In genomic region chr18:77016133-77016839, GRCh38 we compare ENCODE assay signal across 28 cellular contexts.
DNase-seq lines count a peak whose midpoint lies in the region; ATAC-seq, FAIRE-seq and TF ChIP-seq lines count a peak whose summit lies in the region.
"Had no signal": no experiment of that assay in that cellular context is flagged by ENCODE, and none has a peak within 500 bp of the region (broad histone marks: within the 10 kb centered on the region; RNA-seq: fewer than 3 reads in every experiment).

No MANE protein-coding gene starts in this region.

- intact Hi-C loops in thyroid gland (cut with DNase I) = no loop called here
- intact Hi-C loops in naive thymus-derived CD4-positive, alpha-beta T cell (cut with micrococcal nuclease) = no loop called here

- H3K9me3 ChIP-seq in thyroid gland = no peaks in the 10 kb centered on the region
- no peaks in the 10 kb centered on the region for H3K9me3 ChIP-seq in naive thymus-derived CD4-positive, alpha-beta T cell (ENCODE audit: control insufficient read depth in 2 of 3, low read length in 3 of 3)
- H3K9me3 ChIP-seq: colonic mucosa, heart left ventricle, tibial artery had no signal

- H3K4me1 Mint-ChIP-seq in activated T-cell treated with anti-CD3 and anti-CD28 coated beads, Interleukin-2, amount 50 U/mL, for 24 hours (ENCODE audit: low read depth) = peaks cover 17% of the 10 kb centered on the region
- peaks cover 8% of the 10 kb centered on the region for H3K4me1 Mint-ChIP-seq in activated T-cell treated with anti-CD3 and anti-CD28 coated beads, Interleukin-2, amount 50 U/mL, for 72 hours (ENCODE audit: low read depth)
- H3K4me1 Mint-ChIP-seq in naive thymus-derived CD8-positive, alpha-beta T cell = peaks cover 22 to 57% (median 31%) of the 10 kb centered on the region in 4 donors
- H3K4me1 Mint-ChIP-seq in naive thymus-derived CD4-positive, alpha-beta T cell = peaks cover 19 to 57% (median 29%) of the 10 kb centered on the region in 7 donors

- H3K27ac Mint-ChIP-seq in activated T-cell treated with anti-CD3 and anti-CD28 coated beads, Interleukin-2, amount 50 U/mL, for 24 hours = peak overlapping the region; percentile 77
- H3K27ac Mint-ChIP-seq in activated T-cell treated with anti-CD3 and anti-CD28 coated beads, Interleukin-2, amount 50 U/mL, for 72 hours = no peak overlapping the region
- H3K27ac Mint-ChIP-seq in naive thymus-derived CD8-positive, alpha-beta T cell = peak overlapping the region in 7 of 10 donors; percentile 22 to 84 (median 66)
- peak overlapping the region in 3 of 9 donors; percentile 4 to 40 (median 27) for H3K27ac Mint-ChIP-seq in naive thymus-derived CD4-positive, alpha-beta T cell
- H3K27ac Mint-ChIP-seq: stimulated activated naive CD8-positive, alpha-beta T cell treated with anti-CD3 and anti-CD28 coated beads, Interleukin-15, Interleukin-2, amounts not matched to agents 100 ng/mL and 50 ng/mL, for 24 hours; T-helper 1 cell treated with Interleukin-12 subunit alpha and Interleukin-12 subunit beta and Interleukin-4 antibody, amounts not matched to agents 30 μg/mL and 1 μg/mL, for 36 hours had no signal

- CTCF ChIA-PET in naive thymus-derived CD4-positive, alpha-beta T cell (lab: Charles Lee) = interaction anchor here (0.8 to 1.1 kb wide), 2 partner anchors 107 to 195 kb away, joined by 3 read pairs; no protein-coding TSS in a partner anchor

- no peaks in the 10 kb centered on the region for H3K9me3 Mint-ChIP-seq in activated T-cell treated with anti-CD3 and anti-CD28 coated beads, Interleukin-2, amount 50 U/mL, for 24 hours
- H3K9me3 Mint-ChIP-seq in activated T-cell treated with anti-CD3 and anti-CD28 coated beads, Interleukin-2, amount 50 U/mL, for 72 hours = peaks cover 4% of the 10 kb centered on the region in 2 donors
- peaks cover 0 to 8% (median 0%) of the 10 kb centered on the region in 9 donors for H3K9me3 Mint-ChIP-seq in naive thymus-derived CD8-positive, alpha-beta T cell
- H3K9me3 Mint-ChIP-seq in naive thymus-derived CD4-positive, alpha-beta T cell = peaks cover 0 to 8% (median 0%) of the 10 kb centered on the region in 11 donors
- H3K9me3 Mint-ChIP-seq: CD4-positive, alpha-beta T cell; stimulated activated naive CD8-positive, alpha-beta T cell treated with anti-CD3 and anti-CD28 coated beads, Interleukin-15, Interleukin-2, amounts not matched to agents 100 ng/mL and 50 ng/mL, for 24 hours; T-helper 1 cell treated with Interleukin-12 subunit alpha and Interleukin-12 subunit beta and Interleukin-4 antibody, amounts not matched to agents 30 μg/mL and 1 μg/mL, for 36 hours had no signal

- no peak overlapping the region for H3K4me3 Mint-ChIP-seq in activated T-cell treated with anti-CD3 and anti-CD28 coated beads, Interleukin-2, amount 50 U/mL, for 24 hours
- no peak overlapping the region for H3K4me3 Mint-ChIP-seq in activated T-cell treated with anti-CD3 and anti-CD28 coated beads, Interleukin-2, amount 50 U/mL, for 72 hours
- no peak overlapping the region for H3K4me3 Mint-ChIP-seq in naive thymus-derived CD8-positive, alpha-beta T cell
- H3K4me3 Mint-ChIP-seq in naive thymus-derived CD4-positive, alpha-beta T cell = no peak overlapping the region
- H3K4me3 Mint-ChIP-seq: CD4-positive, alpha-beta T cell; stimulated activated naive CD8-positive, alpha-beta T cell treated with anti-CD3 and anti-CD28 coated beads, Interleukin-15, Interleukin-2, amounts not matched to agents 100 ng/mL and 50 ng/mL, for 24 hours; T-helper 1 cell treated with Interleukin-12 subunit alpha and Interleukin-12 subunit beta and Interleukin-4 antibody, amounts not matched to agents 30 μg/mL and 1 μg/mL, for 36 hours had no signal

- peak overlapping the region in 2 of 3 donors; percentile 21 to 57 for H3K27ac ChIP-seq in thyroid gland
- H3K27ac ChIP-seq in naive thymus-derived CD4-positive, alpha-beta T cell (ENCODE audit: low read depth, low read length) = no peak overlapping the region
- H3K27ac ChIP-seq: colonic mucosa, heart left ventricle, RWPE1, SK-N-MC, tibial artery had no signal

- no peak for ATAC-seq in activated T-cell treated with anti-CD3 and anti-CD28 coated beads, Interleukin-2, amount 50 U/mL, for 72 hours (replicated peaks in 1 of 2)
- ATAC-seq in naive thymus-derived CD8-positive, alpha-beta T cell = no peak
- ATAC-seq in naive thymus-derived CD4-positive, alpha-beta T cell = no peak
- ATAC-seq: heart left ventricle had no signal

- H3K36me3 ChIP-seq in bronchial epithelial cell (ENCODE audit: control insufficient read depth, insufficient read depth, low read length) (peaks cover 12% of the 10 kb centered on the region), thyroid gland (peaks cover 0 to 4% of the 10 kb centered on the region in 2 donors)
- H3K36me3 ChIP-seq in naive thymus-derived CD4-positive, alpha-beta T cell (ENCODE audit: control insufficient read depth in 2 of 3, insufficient read depth in 3 of 3, low read length in 3 of 3) = peaks cover 0 to 60% (median 0%) of the 10 kb centered on the region in 3 experiments
- H3K36me3 ChIP-seq: colonic mucosa had no signal

- peaks cover 86% of the 10 kb centered on the region for H3K36me3 Mint-ChIP-seq in activated T-cell treated with anti-CD3 and anti-CD28 coated beads, Interleukin-2, amount 50 U/mL, for 24 hours (ENCODE audit: low read depth)
- peaks cover 7 to 13% of the 10 kb centered on the region in 2 donors for H3K36me3 Mint-ChIP-seq in activated T-cell treated with anti-CD3 and anti-CD28 coated beads, Interleukin-2, amount 50 U/mL, for 72 hours (ENCODE audit: insufficient read depth in 2 of 2)
- peaks cover 0 to 79% (median 16%) of the 10 kb centered on the region in 3 donors for H3K36me3 Mint-ChIP-seq in naive thymus-derived CD8-positive, alpha-beta T cell
- H3K36me3 Mint-ChIP-seq in naive thymus-derived CD4-positive, alpha-beta T cell = peaks cover 7 to 49% (median 35%) of the 10 kb centered on the region in 5 donors

- FAIRE-seq in bronchial epithelial cell (lab: Jason Lieb, UNC) = peak; percentile 60
- no peak for FAIRE-seq in HTR-8/SVneo (lab: Jason Lieb, UNC)
- FAIRE-seq: GM12892 had no signal

- DNase-seq in activated T-cell treated with anti-CD3 and anti-CD28 coated beads, Interleukin-2, amount 50 U/mL, for 24 hours = no peak
- DNase-seq in activated T-cell treated with anti-CD3 and anti-CD28 coated beads, Interleukin-2, amount 50 U/mL, for 72 hours = no peak
- DNase-seq in bronchial epithelial cell (ENCODE audit: low read depth) = no peak
- DNase-seq in naive thymus-derived CD8-positive, alpha-beta T cell = no peak
- no peak for DNase-seq in thyroid gland
- DNase-seq in HTR-8/SVneo (ENCODE audit: insufficient read length, low spot score) = no peak
- no peak for DNase-seq in kidney glomerular epithelial cell (lab: John Stamatoyannopoulos, UW)
- DNase-seq in naive thymus-derived CD4-positive, alpha-beta T cell = no peak
- DNase-seq: 8988T; activated CD4-positive, CD25-positive, alpha-beta regulatory T cell treated with anti-CD3 and anti-CD28 coated beads, Interleukin-2, amount 50 U/mL, for 72 hours; activated T-cell treated with anti-CD3 and anti-CD28 coated beads for 4 hours; CD4-positive, alpha-beta T cell; colonic mucosa; DMS 273 treated with DMSO at 0.1 percent for 48 hours; effector memory CD4-positive, alpha-beta T cell; GOT3; heart left ventricle; NCI-H1105; NCI-H187 treated with DMSO at 0.1 percent for 48 hours; NCI-H345; NCI-H82; stimulated activated CD4-positive, alpha-beta T cell treated with anti-CD3 and anti-CD28 coated beads, Interleukin-15, amount 100 ng/mL, for 24 hours; tibial artery had no signal

- H3K27me3 Mint-ChIP-seq in activated T-cell treated with anti-CD3 and anti-CD28 coated beads, Interleukin-2, amount 50 U/mL, for 24 hours = no peaks in the 10 kb centered on the region
- no peaks in the 10 kb centered on the region for H3K27me3 Mint-ChIP-seq in activated T-cell treated with anti-CD3 and anti-CD28 coated beads, Interleukin-2, amount 50 U/mL, for 72 hours (ENCODE audit: low read depth)
- no peaks in the 10 kb centered on the region for H3K27me3 Mint-ChIP-seq in naive thymus-derived CD8-positive, alpha-beta T cell
- no peaks in the 10 kb centered on the region for H3K27me3 Mint-ChIP-seq in naive thymus-derived CD4-positive, alpha-beta T cell
- H3K27me3 Mint-ChIP-seq: CD4-positive, alpha-beta T cell; stimulated activated naive CD8-positive, alpha-beta T cell treated with anti-CD3 and anti-CD28 coated beads, Interleukin-15, Interleukin-2, amounts not matched to agents 100 ng/mL and 50 ng/mL, for 24 hours had no signal

- TF ChIP-seq POLR2A in thyroid gland (IDR thresholded peaks at IDR 0.05) = no peak

- H3K27me3 ChIP-seq in bronchial epithelial cell (ENCODE audit: control insufficient read depth, insufficient read depth, low read length) (no peaks in the 10 kb centered on the region), thyroid gland (no peaks in the 10 kb centered on the region)
- no peaks in the 10 kb centered on the region for H3K27me3 ChIP-seq in naive thymus-derived CD4-positive, alpha-beta T cell (ENCODE audit: control insufficient read depth in 2 of 2, insufficient read depth in 2 of 2, low read length in 2 of 2)
- H3K27me3 ChIP-seq: colonic mucosa, heart left ventricle, tibial artery had no signal

- H3K4me1 ChIP-seq in thyroid gland = peaks cover 24 to 31% of the 10 kb centered on the region in 2 donors
- H3K4me1 ChIP-seq in naive thymus-derived CD4-positive, alpha-beta T cell (ENCODE audit: control insufficient read depth in 2 of 2, insufficient read depth in 2 of 2, low read length in 2 of 2) = no peaks in the 10 kb centered on the region
- H3K4me1 ChIP-seq: colonic mucosa had no signal

- 84 to 85% methylated on average over 14 of the region's 14 CpGs for WGBS in thyroid gland, 2 donors

- no peak overlapping the region for H3K4me3 ChIP-seq in bronchial epithelial cell (ENCODE audit: low read depth, low read length)
- H3K4me3 ChIP-seq in thyroid gland (replicated peaks in 1 of 3) = no peak overlapping the region
- H3K4me3 ChIP-seq in naive thymus-derived CD4-positive, alpha-beta T cell (ENCODE audit: low read length) = no peak overlapping the region
- H3K4me3 ChIP-seq: colonic mucosa, heart left ventricle, SK-N-MC, tibial artery had no signal

- POLR2A ChIA-PET in naive thymus-derived CD8-positive, alpha-beta T cell (lab: Charles Lee) = no interaction called here
- POLR2A ChIA-PET in naive thymus-derived CD4-positive, alpha-beta T cell (lab: Charles Lee) = interaction anchor here (1.1 to 1.3 kb wide), 2 partner anchors 12 to 194 kb away, joined by 3 to 4 read pairs; partner anchors contain the start of gene ZNF236

- no peak for TF ChIP-seq CTCF in bronchial epithelial cell (IDR thresholded peaks at IDR 0.05; ENCODE audit: insufficient read depth, low read length, severe bottlenecking)
- no peak for TF ChIP-seq CTCF in thyroid gland (IDR thresholded peaks at IDR 0.05)
